ENCODE assay signal across 9 cellular contexts in the genomic region with DNA sequence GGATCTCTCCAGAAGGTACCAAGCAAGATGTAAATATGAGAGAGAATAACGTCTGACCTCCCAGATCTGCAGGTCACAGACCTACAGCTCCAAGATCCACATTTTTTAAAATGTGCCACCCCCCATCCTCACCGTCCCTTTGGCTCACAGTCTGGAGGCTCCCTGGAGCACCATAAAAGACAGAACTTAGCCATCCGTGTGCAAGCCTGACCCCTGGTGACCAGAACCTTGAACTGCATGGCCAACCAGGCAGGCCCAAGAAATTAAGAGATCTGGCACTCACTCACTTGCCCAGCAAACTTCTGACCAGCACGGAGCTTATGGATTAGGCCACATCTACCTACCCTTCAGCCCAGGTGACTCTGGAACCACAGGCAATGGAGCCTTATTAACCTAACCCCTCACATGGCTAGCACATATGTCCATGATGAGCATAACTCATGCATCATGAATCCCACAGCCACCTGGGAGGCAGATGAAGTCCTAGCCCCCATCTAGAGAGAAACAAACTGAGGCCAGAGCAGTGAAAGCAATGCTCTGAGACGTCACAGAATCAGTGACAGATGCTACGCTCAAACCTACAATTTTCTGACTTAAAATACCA.
DNase-seq lines count a peak whose midpoint lies in the region; ATAC-seq and TF ChIP-seq lines count a peak whose summit lies in the region.
"Had no signal": no experiment of that assay in that cellular context is flagged by ENCODE, and none has a peak within 500 bp of the region (broad histone marks: within the 10 kb centered on the region; RNA-seq: fewer than 3 reads in every experiment).

No MANE protein-coding gene starts in this region.

- intact Hi-C loops in CD14-positive monocyte (cut with micrococcal nuclease) (loop anchor here in 1 of 2 donors (5.0 kb wide), 2 partner anchors 221 to 346 kb away; no protein-coding TSS in a partner anchor), uterus (cut with DNase I; ENCODE audit: low total_unique reads) (loop anchor here (5.0 kb wide), 1 partner anchor 1011 kb away; no protein-coding TSS in a partner anchor)

- TF ChIP-seq CTCF in CD14-positive monocyte (IDR thresholded peaks at IDR 0.05) (peak; percentile 94), HFFc6 (IDR thresholded peaks at IDR 0.05) (peak; percentile 99), foreskin keratinocyte (conservative IDR thresholded peaks at IDR 0.05) (peak; percentile 90), osteoblast (IDR thresholded peaks at IDR 0.05; ENCODE audit: extremely low read depth, low read depth, low read length) (peak; percentile 98), uterus (IDR thresholded peaks at IDR 0.05) (peak; percentile 93 to 98 (median 95))

- DNase-seq in CD14-positive monocyte (ENCODE audit: low spot score) (peak; percentile 75), HFFc6 (peak; percentile 54), RPMI7951 (ENCODE audit: low read depth) (peak; percentile 72), foreskin keratinocyte (no peak), osteoblast (ENCODE audit: insufficient read length, low spot score, missing footprints) (no peak), uterus (peak; percentile 71 to 80)
- peak; percentile 60 for DNase-seq in activated T-helper 9 cell treated with anti-CD3 and anti-CD28 coated beads, Interleukin-2, amount 50 U/mL, for 16 hours (ENCODE audit: low read depth)

- H3K79me2 ChIP-seq in osteoblast (ENCODE audit: insufficient read depth, low read length) = no peaks in the 10 kb centered on the region

- H3K9me3 Mint-ChIP-seq in CD14-positive monocyte (peaks cover 0 to 2% (median 0%) of the 10 kb centered on the region in 7 donors), HFFc6 (no peaks in the 10 kb centered on the region)
- H3K9me3 Mint-ChIP-seq: IgD-negative memory B cell had no signal

- H3K4me3 ChIP-seq in osteoblast (ENCODE audit: insufficient read depth, low read length) (no peak overlapping the region), uterus (no peak overlapping the region)

- H3K27ac ChIP-seq in foreskin keratinocyte (no peak overlapping the region), osteoblast (ENCODE audit: low read depth, low read length) (no peak overlapping the region), uterus (no peak overlapping the region)

- H2AFZ ChIP-seq in osteoblast (ENCODE audit: low read length) = no peak overlapping the region

- H4K20me1 ChIP-seq in osteoblast (ENCODE audit: insufficient read depth, low read length) = no peaks in the 10 kb centered on the region

- H3K27me3 ChIP-seq in foreskin keratinocyte (peaks cover 84% of the 10 kb centered on the region), osteoblast (ENCODE audit: insufficient read depth, low read length) (no peaks in the 10 kb centered on the region), uterus (no peaks in the 10 kb centered on the region)

- TF ChIP-seq POLR2A in uterus (IDR thresholded peaks at IDR 0.05) = no peak

- H3K9me3 ChIP-seq in osteoblast (ENCODE audit: low read depth, low read length) = no peaks in the 10 kb centered on the region
- H3K9me3 ChIP-seq in uterus = no peaks in the 10 kb centered on the region

- no peaks in the 10 kb centered on the region for H3K36me3 ChIP-seq in osteoblast (ENCODE audit: insufficient read depth, low read length)
- no peaks in the 10 kb centered on the region for H3K36me3 ChIP-seq in uterus

- peak overlapping the region in 1 of 2 donors; percentile 53 for H3K4me3 Mint-ChIP-seq in CD14-positive monocyte
- H3K4me3 Mint-ChIP-seq in HFFc6 = no peak overlapping the region

- H3K4me1 ChIP-seq in foreskin keratinocyte (peaks cover 11% of the 10 kb centered on the region), osteoblast (ENCODE audit: insufficient read depth, low read length) (peaks cover 53% of the 10 kb centered on the region), uterus (no peaks in the 10 kb centered on the region)

- ATAC-seq in foreskin keratinocyte (peak; percentile 12), HG03378 (IDR thresholded peaks at IDR 0.05; ENCODE audit: unreplicated experiment) (no peak)

- H3K4me1 Mint-ChIP-seq in CD14-positive monocyte = peaks cover 92% of the 10 kb centered on the region
- peaks cover 57% of the 10 kb centered on the region for H3K4me1 Mint-ChIP-seq in HFFc6 (ENCODE audit: low read depth)

- H3K4me2 ChIP-seq in osteoblast (ENCODE audit: insufficient read depth, low read length) = no peak overlapping the region

- H3K27ac Mint-ChIP-seq in CD14-positive monocyte (peak overlapping the region; percentile 97 to 100 (median 99)), HFFc6 (no peak overlapping the region)

- H3K36me3 Mint-ChIP-seq in CD14-positive monocyte (peaks cover 12 to 24% of the 10 kb centered on the region in 2 donors), HFFc6 (ENCODE audit: low read depth) (no peaks in the 10 kb centered on the region)
- H3K36me3 Mint-ChIP-seq: IgD-negative memory B cell had no signal

- H3K27me3 Mint-ChIP-seq in CD14-positive monocyte (ENCODE audit: low read depth in 3 of 3) = peaks cover 9 to 21% (median 11%) of the 10 kb centered on the region in 3 donors
- peaks cover 28% of the 10 kb centered on the region for H3K27me3 Mint-ChIP-seq in HFFc6 (ENCODE audit: insufficient read depth)

Comparison
In these comparisons a context has a peak if more than half of its experiments do, and no peak if none do; other contexts are left out.
1. DNase-seq: peak in CD14-positive monocyte (single experiment), HFFc6 (single experiment), RPMI7951 (single experiment), activated T-helper 9 cell treated with anti-CD3 and anti-CD28 coated beads, Interleukin-2, amount 50 U/mL, for 16 hours (single experiment) and uterus (2 of 2); none in foreskin keratinocyte (0 of 2) and osteoblast (single experiment).
2. Peak in every context shown above with its lines, with median percentiles within 50 percentile points of each other: CTCF ChIP-seq.